Comparison of ENCODE assay signal across 10 cellular contexts in the genomic region with DNA sequence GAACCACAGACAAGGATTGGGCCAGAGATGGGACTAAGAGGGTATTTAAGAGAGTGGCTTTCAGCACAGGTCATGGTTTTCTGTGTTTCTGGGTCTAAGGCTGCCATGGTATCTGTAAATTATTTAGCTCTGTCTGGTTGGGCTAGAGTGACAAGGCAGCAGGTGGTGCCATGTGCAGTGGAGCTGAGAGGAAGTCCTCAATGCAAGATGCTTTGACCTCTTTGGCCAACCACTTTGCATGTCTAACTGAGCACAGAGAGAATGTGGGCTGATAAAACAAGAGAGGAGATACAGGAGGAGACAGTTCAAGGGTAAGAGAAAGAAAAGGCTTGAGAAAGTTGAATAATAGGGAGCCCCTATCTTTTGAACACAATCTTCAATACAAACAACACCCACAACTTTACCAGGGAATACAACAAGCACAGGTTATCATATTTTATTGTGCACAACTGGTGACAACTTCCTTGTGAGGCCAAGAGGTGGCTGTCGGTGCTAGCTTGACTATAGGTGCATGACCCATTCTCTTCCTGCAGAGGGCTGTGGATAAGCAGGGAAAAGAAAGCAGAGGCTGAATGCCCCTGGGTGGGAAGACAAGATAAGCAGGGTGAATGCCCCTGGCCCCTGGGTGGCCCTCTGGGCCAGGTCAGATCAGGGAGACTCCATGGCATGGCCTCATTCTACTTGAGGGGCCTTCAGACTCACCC. TPM values are rescaled to one million over a fixed set of nuclear protein-coding genes. Genes with fewer than 3 reads are reported as not detected.
DNase-seq lines count a peak whose midpoint lies in the region; ATAC-seq, FAIRE-seq and TF ChIP-seq lines count a peak whose summit lies in the region.
"Had no signal": no experiment of that assay in that cellular context is flagged by ENCODE, and none has a peak within 500 bp of the region (broad histone marks: within the 10 kb centered on the region; RNA-seq: fewer than 3 reads in every experiment).

No MANE protein-coding gene starts in this region.

- no peaks in the 10 kb centered on the region for H3K9me3 ChIP-seq in A549
- no peaks in the 10 kb centered on the region for H3K9me3 ChIP-seq in uterus

- POLR2A ChIA-PET in A549 (lab: Yijun Ruan, JAX): no interaction called here

- peak in 1 of 2 experiments; percentile 47; a peak in 3 of 5 replicates for TF ChIP-seq RAD21 in A549 (conservative IDR thresholded peaks at IDR 0.05 in 1 of 2, IDR thresholded peaks at IDR 0.05 in 1 of 2)

- no peaks in the 10 kb centered on the region for H3K27me3 ChIP-seq in uterus

- TF ChIP-seq EP300 in A549 (IDR thresholded peaks at IDR 0.05): no peak

- intact Hi-C loops in uterus (cut with DNase I; ENCODE audit: low total_unique reads): no loop called here

- DNase-seq in A549 (ENCODE audit: low read depth in 1 of 2, low spot score in 1 of 2): peak in 1 of 2 experiments; percentile 48
- DNase-seq in GM19238 (ENCODE audit: insufficient read length, low spot score): peak; percentile 42
- DNase-seq in OCI-M1 (lab: John Stamatoyannopoulos, UW): peak; percentile 16
- no peak for DNase-seq in uterus
- DNase-seq in GM13976 (ENCODE audit: low spot score): no peak
- DNase-seq in GM20000 (ENCODE audit: low spot score): no peak
- no peak for DNase-seq in ureter (ENCODE audit: low spot score)

- H3K27ac ChIP-seq in A549 (no peak overlapping the region), uterus (no peak overlapping the region)
- H3K27ac ChIP-seq: HL-60 had no signal

- TF ChIP-seq CTCF in A549 (IDR thresholded peaks at IDR 0.05) (peak; percentile 22; the same call in 1 of the 3 replicates), uterus (IDR thresholded peaks at IDR 0.05) (no peak), GM13976 (IDR thresholded peaks at IDR 0.05; ENCODE audit: borderline replicate concordance, control extremely low read depth, extremely low read depth, insufficient read depth, missing control alignments) (no peak), GM20000 (IDR thresholded peaks at IDR 0.05; ENCODE audit: extremely low read depth, missing control alignments) (no peak)

- CTCF ChIA-PET in A549 (lab: Yijun Ruan, JAX): interaction anchor here (1.9 kb wide), 1 partner anchor 13 kb away, joined by 8 read pairs; a partner anchor contains a TSS

- TF ChIP-seq POLR2A in A549 (IDR thresholded peaks at IDR 0.05; ENCODE audit: low read length) (no peak), uterus (IDR thresholded peaks at IDR 0.05) (no peak)

- H3K4me3 ChIP-seq in A549 (no peak overlapping the region), uterus (no peak overlapping the region)

- ATAC-seq in A549 (peak; percentile 86 to 95), HG02938 (IDR thresholded peaks at IDR 0.05; ENCODE audit: unreplicated experiment) (peak; percentile 96)

- FAIRE-seq in A549 (lab: Jason Lieb, UNC): no peak
- FAIRE-seq: endometrium had no signal

- no peaks in the 10 kb centered on the region for H3K36me3 ChIP-seq in uterus

- H3K4me1 ChIP-seq in A549 (no peaks in the 10 kb centered on the region), uterus (no peaks in the 10 kb centered on the region)

- 21% methylated on average over 1 of the region's 1 CpG for WGBS in A549 (ENCODE audit: missing lambda C conversion rate)

- in situ Hi-C loops in GM13976 (cut with MboI; ENCODE audit: low sequenced_read_pairs, unreplicated experiment): no loop called here

- H3K4me2 ChIP-seq in A549: no peak overlapping the region

TF ChIP-seq in A549, 52 proteins besides CTCF, POLR2A, EP300 and RAD21:
- TF ChIP-seq ZFP36 (IDR thresholded peaks at IDR 0.05; ENCODE audit: borderline replicate concordance, partially characterized antibody): no peak
- TF ChIP-seq TFCP2L1 (CRISPR knock-in tag; IDR thresholded peaks at IDR 0.05): no peak
- TF ChIP-seq SMC3 (IDR thresholded peaks at IDR 0.05): no peak
- TF ChIP-seq, protein P1, sequence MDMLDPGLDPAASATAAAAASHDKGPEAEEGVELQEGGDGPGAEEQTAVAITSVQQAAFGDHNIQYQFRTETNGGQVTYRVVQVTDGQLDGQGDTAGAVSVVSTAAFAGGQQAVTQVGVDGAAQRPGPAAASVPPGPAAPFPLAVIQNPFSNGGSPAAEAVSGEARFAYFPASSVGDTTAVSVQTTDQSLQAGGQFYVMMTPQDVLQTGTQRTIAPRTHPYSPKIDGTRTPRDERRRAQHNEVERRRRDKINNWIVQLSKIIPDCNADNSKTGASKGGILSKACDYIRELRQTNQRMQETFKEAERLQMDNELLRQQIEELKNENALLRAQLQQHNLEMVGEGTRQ (IDR thresholded peaks at IDR 0.05): no peak
- TF ChIP-seq, protein P2, sequence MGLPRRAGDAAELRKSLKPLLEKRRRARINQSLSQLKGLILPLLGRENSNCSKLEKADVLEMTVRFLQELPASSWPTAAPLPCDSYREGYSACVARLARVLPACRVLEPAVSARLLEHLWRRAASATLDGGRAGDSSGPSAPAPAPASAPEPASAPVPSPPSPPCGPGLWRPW (IDR thresholded peaks at IDR 0.05): no peak
- no peak for TF ChIP-seq ESRRA (IDR thresholded peaks at IDR 0.05; ENCODE audit: borderline replicate concordance, low read length)
- TF ChIP-seq TP53 (CRISPR knock-in tag; IDR thresholded peaks at IDR 0.05): no peak
- TF ChIP-seq, protein P3, sequence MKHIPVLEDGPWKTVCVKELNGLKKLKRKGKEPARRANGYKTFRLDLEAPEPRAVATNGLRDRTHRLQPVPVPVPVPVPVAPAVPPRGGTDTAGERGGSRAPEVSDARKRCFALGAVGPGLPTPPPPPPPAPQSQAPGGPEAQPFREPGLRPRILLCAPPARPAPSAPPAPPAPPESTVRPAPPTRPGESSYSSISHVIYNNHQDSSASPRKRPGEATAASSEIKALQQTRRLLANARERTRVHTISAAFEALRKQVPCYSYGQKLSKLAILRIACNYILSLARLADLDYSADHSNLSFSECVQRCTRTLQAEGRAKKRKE (CRISPR knock-in tag; IDR thresholded peaks at IDR 0.05; ENCODE audit: low read depth): no peak
- TF ChIP-seq, protein P4, sequence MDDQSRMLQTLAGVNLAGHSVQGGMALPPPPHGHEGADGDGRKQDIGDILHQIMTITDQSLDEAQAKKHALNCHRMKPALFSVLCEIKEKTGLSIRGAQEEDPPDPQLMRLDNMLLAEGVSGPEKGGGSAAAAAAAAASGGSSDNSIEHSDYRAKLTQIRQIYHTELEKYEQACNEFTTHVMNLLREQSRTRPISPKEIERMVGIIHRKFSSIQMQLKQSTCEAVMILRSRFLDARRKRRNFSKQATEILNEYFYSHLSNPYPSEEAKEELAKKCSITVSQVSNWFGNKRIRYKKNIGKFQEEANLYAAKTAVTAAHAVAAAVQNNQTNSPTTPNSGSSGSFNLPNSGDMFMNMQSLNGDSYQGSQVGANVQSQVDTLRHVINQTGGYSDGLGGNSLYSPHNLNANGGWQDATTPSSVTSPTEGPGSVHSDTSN (IDR thresholded peaks at IDR 0.05): no peak
- TF ChIP-seq RCOR1 (IDR thresholded peaks at IDR 0.05; ENCODE audit: low read depth, low read length): no peak
- no peak for TF ChIP-seq RFX5 (IDR thresholded peaks at IDR 0.05)

RNA-seq across cellular contexts. Expression of a gene that starts 12.3 kb away (rescaled TPM):
- 0.36 and 0.38 TPM in 2 replicates for polyA plus RNA-seq in A549 (2011; rRNA removed)
- 0.03 TPM in 1 of 2 replicates, not detected in the other for polyA plus RNA-seq in A549 (2012; cell fraction: cytosol; rRNA removed)
- polyA plus RNA-seq in A549 (2012; cell fraction: nucleus; rRNA removed): 0.17 TPM in 1 of 2 replicates, not detected in the other
- 0.07 to 0.26 TPM (median 0.09 TPM) in 3 replicates for polyA plus RNA-seq in A549 (2017; fragmentation: RNase III; extraction: RNeasy Plus Mini Kit Qiagen cat#74134 plus additional on column Dnase treatment)
- polyA minus RNA-seq in A549 (2011; rRNA and poly(A)+ RNA removed): 0.29 TPM in 1 of 2 replicates, not detected in the other
- 1 to 10 TPM in 2 of 4 donors, under 1 TPM in 1, not detected in 1; 0.26 to 2.0 (median 1.5) TPM for total RNA-seq in uterus
- total RNA-seq in ureter: 4.4 TPM

Comparison
In these comparisons a context has a peak if more than half of its experiments do, and no peak if none do; other contexts are left out.
1. DNase-seq: peak in GM19238 (single experiment) and OCI-M1 (single experiment); none in uterus (0 of 2), GM13976 (single experiment), GM20000 (single experiment) and ureter (single experiment).